In the genomic region with DNA sequence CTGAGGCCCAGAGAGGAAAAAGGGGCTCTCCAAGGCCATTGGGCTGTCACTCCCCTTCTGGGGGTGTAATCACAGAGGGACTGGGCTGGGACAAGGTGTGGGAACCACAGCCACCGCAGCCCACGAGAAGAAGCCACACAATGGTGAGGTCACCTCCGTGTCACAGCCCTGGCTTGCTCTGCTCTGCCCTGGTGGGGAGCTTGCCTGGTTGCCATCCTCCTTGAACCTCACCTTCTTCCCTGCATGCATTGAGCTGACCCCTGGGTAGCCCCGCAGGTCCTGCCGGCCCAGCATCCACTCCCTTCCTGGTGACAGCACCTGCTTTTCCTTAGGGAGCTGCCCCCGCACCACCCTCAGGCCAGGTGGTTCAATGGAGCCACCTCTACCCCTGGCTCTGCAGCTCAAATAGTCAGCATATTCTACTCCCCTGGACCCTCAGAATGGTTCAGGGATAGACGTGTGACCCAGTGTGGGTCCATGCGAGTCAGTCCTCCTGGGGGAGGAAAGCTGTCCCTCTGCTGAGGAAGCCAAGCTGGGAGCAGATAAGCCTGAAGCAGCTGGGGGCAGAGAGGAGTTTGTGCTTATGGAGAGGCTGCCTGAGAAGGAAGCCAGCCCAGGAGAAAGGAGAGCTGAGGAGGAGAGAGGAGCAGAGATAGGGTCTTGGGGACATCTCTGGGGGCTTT, we compare ENCODE assay signal across 1 cellular context.
TF ChIP-seq lines count a peak whose summit lies in the region.

No MANE protein-coding gene starts in this region.

TF ChIP-seq in GM12878, 131 proteins besides CTCF, POLR2A, EP300 and RAD21 (continued from another document and continues in another):
- TF ChIP-seq BCL3 (IDR thresholded peaks at IDR 0.05; ENCODE audit: borderline replicate concordance, insufficient read depth, low read depth, low read length, poor library complexity, severe bottlenecking), result no peak
- peak; percentile 36 to 57; a peak in 2 of 4 replicates for TF ChIP-seq IKZF2 (IDR thresholded peaks at IDR 0.05)
- TF ChIP-seq SMARCA5 (IDR thresholded peaks at IDR 0.05), result no peak
- no peak for TF ChIP-seq SMC3 (IDR thresholded peaks at IDR 0.05; ENCODE audit: borderline replicate concordance, low read length)
- TF ChIP-seq SIX5 (IDR thresholded peaks at IDR 0.05; ENCODE audit: low read depth, low read length, severe bottlenecking), result no peak
- no peak for TF ChIP-seq MYC (IDR thresholded peaks at IDR 0.05; ENCODE audit: insufficient read depth, insufficient read length, insufficient replicate concordance, low read length, severe bottlenecking)
- no peak for TF ChIP-seq SRF (IDR thresholded peaks at IDR 0.05; ENCODE audit: low read depth in 2 of 2, low read length in 2 of 2)
- no peak for TF ChIP-seq NRF1 (conservative IDR thresholded peaks at IDR 0.05; ENCODE audit: low read depth, low read length)
- no peak for TF ChIP-seq ATF2 (IDR thresholded peaks at IDR 0.05; ENCODE audit: low read length)
- TF ChIP-seq PAX5 (IDR thresholded peaks at IDR 0.05; ENCODE audit: borderline replicate concordance, low read depth, low read length), result no peak
- TF ChIP-seq HDAC6 (IDR thresholded peaks at IDR 0.05; ENCODE audit: unreplicated experiment), result no peak
- no peak for TF ChIP-seq RFX5 (IDR thresholded peaks at IDR 0.05; ENCODE audit: low read depth, low read length)
- no peak for TF ChIP-seq WRNIP1 (IDR thresholded peaks at IDR 0.05; ENCODE audit: borderline replicate concordance, low read depth, low read length)
- peak; percentile 80 for TF ChIP-seq RUNX3 (IDR thresholded peaks at IDR 0.05; ENCODE audit: low read length)
- no peak for TF ChIP-seq TCF12 (IDR thresholded peaks at IDR 0.05; ENCODE audit: low read depth, low read length)
- TF ChIP-seq CBX5 (IDR thresholded peaks at IDR 0.05; ENCODE audit: low read depth), result no peak
- TF ChIP-seq ZBED1 (IDR thresholded peaks at IDR 0.05; ENCODE audit: borderline replicate concordance), result no peak
- TF ChIP-seq ZNF217 (IDR thresholded peaks at IDR 0.05), result no peak
- no peak for TF ChIP-seq LARP7 (IDR thresholded peaks at IDR 0.05)
- no peak for TF ChIP-seq HCFC1 (IDR thresholded peaks at IDR 0.05; ENCODE audit: low read length)
- TF ChIP-seq, protein P1, sequence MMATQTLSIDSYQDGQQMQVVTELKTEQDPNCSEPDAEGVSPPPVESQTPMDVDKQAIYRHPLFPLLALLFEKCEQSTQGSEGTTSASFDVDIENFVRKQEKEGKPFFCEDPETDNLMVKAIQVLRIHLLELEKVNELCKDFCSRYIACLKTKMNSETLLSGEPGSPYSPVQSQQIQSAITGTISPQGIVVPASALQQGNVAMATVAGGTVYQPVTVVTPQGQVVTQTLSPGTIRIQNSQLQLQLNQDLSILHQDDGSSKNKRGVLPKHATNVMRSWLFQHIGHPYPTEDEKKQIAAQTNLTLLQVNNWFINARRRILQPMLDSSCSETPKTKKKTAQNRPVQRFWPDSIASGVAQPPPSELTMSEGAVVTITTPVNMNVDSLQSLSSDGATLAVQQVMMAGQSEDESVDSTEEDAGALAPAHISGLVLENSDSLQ (IDR thresholded peaks at IDR 0.05), result peak; percentile 75
- TF ChIP-seq ZNF622 (IDR thresholded peaks at IDR 0.05), result no peak
- TF ChIP-seq MLLT1 (IDR thresholded peaks at IDR 0.05), result peak; percentile 76
- TF ChIP-seq, protein P2, sequence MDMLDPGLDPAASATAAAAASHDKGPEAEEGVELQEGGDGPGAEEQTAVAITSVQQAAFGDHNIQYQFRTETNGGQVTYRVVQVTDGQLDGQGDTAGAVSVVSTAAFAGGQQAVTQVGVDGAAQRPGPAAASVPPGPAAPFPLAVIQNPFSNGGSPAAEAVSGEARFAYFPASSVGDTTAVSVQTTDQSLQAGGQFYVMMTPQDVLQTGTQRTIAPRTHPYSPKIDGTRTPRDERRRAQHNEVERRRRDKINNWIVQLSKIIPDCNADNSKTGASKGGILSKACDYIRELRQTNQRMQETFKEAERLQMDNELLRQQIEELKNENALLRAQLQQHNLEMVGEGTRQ (IDR thresholded peaks at IDR 0.05; ENCODE audit: borderline replicate concordance, low read depth, low read length), result no peak
- TF ChIP-seq, protein P3, sequence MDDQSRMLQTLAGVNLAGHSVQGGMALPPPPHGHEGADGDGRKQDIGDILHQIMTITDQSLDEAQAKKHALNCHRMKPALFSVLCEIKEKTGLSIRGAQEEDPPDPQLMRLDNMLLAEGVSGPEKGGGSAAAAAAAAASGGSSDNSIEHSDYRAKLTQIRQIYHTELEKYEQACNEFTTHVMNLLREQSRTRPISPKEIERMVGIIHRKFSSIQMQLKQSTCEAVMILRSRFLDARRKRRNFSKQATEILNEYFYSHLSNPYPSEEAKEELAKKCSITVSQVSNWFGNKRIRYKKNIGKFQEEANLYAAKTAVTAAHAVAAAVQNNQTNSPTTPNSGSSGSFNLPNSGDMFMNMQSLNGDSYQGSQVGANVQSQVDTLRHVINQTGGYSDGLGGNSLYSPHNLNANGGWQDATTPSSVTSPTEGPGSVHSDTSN (IDR thresholded peaks at IDR 0.05; ENCODE audit: insufficient replicate concordance, low read depth, low read length), result no peak
- TF ChIP-seq ZNF592 (IDR thresholded peaks at IDR 0.05), result no peak
- no peak for TF ChIP-seq CREB1 (IDR thresholded peaks at IDR 0.05; ENCODE audit: low read depth)
- TF ChIP-seq NR2F1 (conservative IDR thresholded peaks at IDR 0.05), result peak; percentile 52
- TF ChIP-seq TARDBP (IDR thresholded peaks at IDR 0.05; ENCODE audit: borderline replicate concordance), result no peak
- no peak for TF ChIP-seq PML (IDR thresholded peaks at IDR 0.05; ENCODE audit: low read length)
- TF ChIP-seq, protein P4, sequence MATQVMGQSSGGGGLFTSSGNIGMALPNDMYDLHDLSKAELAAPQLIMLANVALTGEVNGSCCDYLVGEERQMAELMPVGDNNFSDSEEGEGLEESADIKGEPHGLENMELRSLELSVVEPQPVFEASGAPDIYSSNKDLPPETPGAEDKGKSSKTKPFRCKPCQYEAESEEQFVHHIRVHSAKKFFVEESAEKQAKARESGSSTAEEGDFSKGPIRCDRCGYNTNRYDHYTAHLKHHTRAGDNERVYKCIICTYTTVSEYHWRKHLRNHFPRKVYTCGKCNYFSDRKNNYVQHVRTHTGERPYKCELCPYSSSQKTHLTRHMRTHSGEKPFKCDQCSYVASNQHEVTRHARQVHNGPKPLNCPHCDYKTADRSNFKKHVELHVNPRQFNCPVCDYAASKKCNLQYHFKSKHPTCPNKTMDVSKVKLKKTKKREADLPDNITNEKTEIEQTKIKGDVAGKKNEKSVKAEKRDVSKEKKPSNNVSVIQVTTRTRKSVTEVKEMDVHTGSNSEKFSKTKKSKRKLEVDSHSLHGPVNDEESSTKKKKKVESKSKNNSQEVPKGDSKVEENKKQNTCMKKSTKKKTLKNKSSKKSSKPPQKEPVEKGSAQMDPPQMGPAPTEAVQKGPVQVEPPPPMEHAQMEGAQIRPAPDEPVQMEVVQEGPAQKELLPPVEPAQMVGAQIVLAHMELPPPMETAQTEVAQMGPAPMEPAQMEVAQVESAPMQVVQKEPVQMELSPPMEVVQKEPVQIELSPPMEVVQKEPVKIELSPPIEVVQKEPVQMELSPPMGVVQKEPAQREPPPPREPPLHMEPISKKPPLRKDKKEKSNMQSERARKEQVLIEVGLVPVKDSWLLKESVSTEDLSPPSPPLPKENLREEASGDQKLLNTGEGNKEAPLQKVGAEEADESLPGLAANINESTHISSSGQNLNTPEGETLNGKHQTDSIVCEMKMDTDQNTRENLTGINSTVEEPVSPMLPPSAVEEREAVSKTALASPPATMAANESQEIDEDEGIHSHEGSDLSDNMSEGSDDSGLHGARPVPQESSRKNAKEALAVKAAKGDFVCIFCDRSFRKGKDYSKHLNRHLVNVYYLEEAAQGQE (IDR thresholded peaks at IDR 0.05; ENCODE audit: low read depth, low read length), result no peak
- peak; percentile 47; the same call in 1 of the 2 replicates for TF ChIP-seq GATAD2B (conservative IDR thresholded peaks at IDR 0.05; ENCODE audit: low read depth)
- peak; percentile 28 for TF ChIP-seq MEF2B (IDR thresholded peaks at IDR 0.05; ENCODE audit: partially characterized antibody, poor library complexity, severe bottlenecking)
- TF ChIP-seq TBL1XR1 (IDR thresholded peaks at IDR 0.05; ENCODE audit: low read depth, low read length), result no peak
- no peak for TF ChIP-seq FOXM1 (IDR thresholded peaks at IDR 0.05; ENCODE audit: low read depth, low read length)
- TF ChIP-seq SUPT20H (IDR thresholded peaks at IDR 0.05; ENCODE audit: borderline replicate concordance, control insufficient read depth, low read depth, low read length), result no peak
- no peak for TF ChIP-seq ZNF274 (IDR thresholded peaks at IDR 0.05; ENCODE audit: insufficient read depth, insufficient read length)
- TF ChIP-seq BACH1 (IDR thresholded peaks at IDR 0.05; ENCODE audit: borderline replicate concordance), result no peak
- TF ChIP-seq MAX (IDR thresholded peaks at IDR 0.05; ENCODE audit: low read depth, low read length), result no peak
- no peak for TF ChIP-seq FOS (IDR thresholded peaks at IDR 0.05; ENCODE audit: borderline replicate concordance, extremely low read depth, insufficient read length)
- no peak for TF ChIP-seq NFIC (IDR thresholded peaks at IDR 0.05; ENCODE audit: low read depth, low read length)
- TF ChIP-seq ZNF384 (IDR thresholded peaks at IDR 0.05; ENCODE audit: borderline replicate concordance, low read depth, low read length), result no peak
- no peak for TF ChIP-seq NFYA (IDR thresholded peaks at IDR 0.05; ENCODE audit: borderline replicate concordance, low read depth, low read length)
- no peak for TF ChIP-seq GABPA (IDR thresholded peaks at IDR 0.05; ENCODE audit: low read depth)
